In genomic region chr2:15647622-15648590, GRCh38 we compare ENCODE assay signal across 20 cellular contexts.
"Had no signal": no experiment of that assay in that cellular context is flagged by ENCODE, and none has a peak within 500 bp of the region (broad histone marks: within the 10 kb centered on the region; RNA-seq: fewer than 3 reads in every experiment).

No MANE protein-coding gene starts in this region.

- H3K4me3 Mint-ChIP-seq: activated CD8-positive, alpha-beta T cell treated with anti-CD3 and anti-CD28 coated beads, Interleukin-2, amount 10 ng/mL, durations not matched to agents 7 days and 5 days had no signal

- DNase-seq: activated CD4-positive, alpha-beta T cell treated with anti-CD3 and anti-CD28 coated beads for 4 hours; activated CD4-positive, alpha-beta T cell treated with anti-CD3 and anti-CD28 coated beads, Interleukin-2, amount 50 U/mL, for 4 hours; activated CD8-positive, alpha-beta memory T cell treated with anti-CD3 and anti-CD28 coated beads, Interleukin-2, amount 50 U/mL, for 48 hours; activated CD8-positive, alpha-beta T cell treated with anti-CD3 and anti-CD28 coated beads, Interleukin-2, amount 10 ng/mL, durations not matched to agents 7 days and 5 days; activated naive CD4-positive, alpha-beta T cell treated with anti-CD3 and anti-CD28 coated beads, Interleukin-2, amount 50 U/mL, for 16 hours; activated T-cell treated with anti-CD3 and anti-CD28 coated beads, Interleukin-2, amount 50 U/mL, for 1 hour; Karpas-422; MM.1S; NCI-H1048; NCI-H146; NCI-H187 treated with DMSO at 0.1 percent for 48 hours; NCI-H2081 treated with DMSO at 0.1 percent for 48 hours; NCI-H226; NCI-H526 treated with DMSO at 0.1 percent for 48 hours; NCI-H82; SW 1271 had no signal

- H3K27ac Mint-ChIP-seq: activated CD8-positive, alpha-beta T cell treated with anti-CD3 and anti-CD28 coated beads, Interleukin-2, amount 10 ng/mL, durations not matched to agents 7 days and 5 days had no signal

- H3K4me3 ChIP-seq: K562 had no signal

- ATAC-seq: activated CD4-positive, CD25-positive, alpha-beta regulatory T cell treated with anti-CD3 and anti-CD28 coated beads, Interleukin-2, amount 50 U/mL, for 24 hours; activated CD8-positive, alpha-beta T cell treated with anti-CD3 and anti-CD28 coated beads, Interleukin-2, amount 10 ng/mL, durations not matched to agents 7 days and 5 days; K562; Right ventricle myocardium inferior; SK-N-SH treated with all-trans-retinoic acid at 6 μM for 48 hours had no signal
